In genomic region chr5:14155075-14155474, GRCh38 we compare ENCODE assay signal across 9 cellular contexts. TPM values are rescaled to one million over a fixed set of nuclear protein-coding genes. Genes with fewer than 3 reads are reported as not detected.
DNase-seq lines count a peak whose midpoint lies in the region; ATAC-seq and TF ChIP-seq lines count a peak whose summit lies in the region.
"Had no signal": no experiment of that assay in that cellular context is flagged by ENCODE, and none has a peak within 500 bp of the region (broad histone marks: within the 10 kb centered on the region; RNA-seq: fewer than 3 reads in every experiment).

No MANE protein-coding gene starts in this region.

- peaks cover 13% of the 10 kb centered on the region for H3K27me3 Mint-ChIP-seq in activated naive CD8-positive, alpha-beta T cell treated with anti-CD3 and anti-CD28 coated beads, Interleukin-2, amount 50 U/mL, for 24 hours

- H3K27ac Mint-ChIP-seq in activated naive CD8-positive, alpha-beta T cell treated with anti-CD3 and anti-CD28 coated beads, Interleukin-2, amount 50 U/mL, for 24 hours: no peak overlapping the region

- H3K27me3 ChIP-seq in AG04450 (ENCODE audit: control insufficient read depth, insufficient read depth, low read length): no peaks in the 10 kb centered on the region

- no peaks in the 10 kb centered on the region for H3K36me3 Mint-ChIP-seq in activated naive CD8-positive, alpha-beta T cell treated with anti-CD3 and anti-CD28 coated beads, Interleukin-2, amount 50 U/mL, for 24 hours (ENCODE audit: low read depth)

- H3K9me3 Mint-ChIP-seq in activated naive CD8-positive, alpha-beta T cell treated with anti-CD3 and anti-CD28 coated beads, Interleukin-2, amount 50 U/mL, for 24 hours: no peaks in the 10 kb centered on the region

- CTCF ChIA-PET in AG04450 (lab: Charles Lee): interaction anchor here (0.8 to 1.4 kb wide), 4 partner anchors 10 to 178 kb away, joined by 3 to 5 read pairs (median 4); no protein-coding TSS in a partner anchor

- H3K4me1 Mint-ChIP-seq in activated naive CD8-positive, alpha-beta T cell treated with anti-CD3 and anti-CD28 coated beads, Interleukin-2, amount 50 U/mL, for 24 hours: peaks cover 7% of the 10 kb centered on the region

- TF ChIP-seq CTCF in AG04450 (IDR thresholded peaks at IDR 0.05; ENCODE audit: low read depth, low read length) (no peak), VCaP (conservative IDR thresholded peaks at IDR 0.05) (no peak)

- ATAC-seq in GM19438 (IDR thresholded peaks at IDR 0.05; ENCODE audit: low read depth, unreplicated experiment) (peak; percentile 44), HG03103 (IDR thresholded peaks at IDR 0.05; ENCODE audit: low read depth, unreplicated experiment) (peak; percentile 65)
- ATAC-seq in activated naive CD8-positive, alpha-beta T cell treated with anti-CD3 and anti-CD28 coated beads, Interleukin-2, amount 50 U/mL, for 24 hours: no peak

- no peak overlapping the region for H3K4me3 Mint-ChIP-seq in activated naive CD8-positive, alpha-beta T cell treated with anti-CD3 and anti-CD28 coated beads, Interleukin-2, amount 50 U/mL, for 24 hours

- H3K27ac ChIP-seq in AG04450 (ENCODE audit: low read depth, low read length) (no peak overlapping the region), VCaP (peak overlapping the region; percentile 74)

- no peaks in the 10 kb centered on the region for H3K9me3 ChIP-seq in AG04450 (ENCODE audit: control insufficient read depth, insufficient read depth, low read length)

- DNase-seq in AG04450 (ENCODE audit: low read depth, low spot score) (no peak), NCI-H2171 (lab: John Stamatoyannopoulos, UW) (no peak), SW 1271 (lab: John Stamatoyannopoulos, UW) (no peak), iPS-NIHi7 (ENCODE audit: extremely low spot score) (no peak)
- no peak for DNase-seq in activated naive CD8-positive, alpha-beta T cell treated with anti-CD3 and anti-CD28 coated beads, Interleukin-2, amount 50 U/mL, for 24 hours
- DNase-seq: AML-193 had no signal

- peak overlapping the region; percentile 34 for H3K4me3 ChIP-seq in AG04450 (ENCODE audit: low read depth, low read length)

- POLR2A ChIA-PET in AG04450 (lab: Yijun Ruan, JAX): interaction anchor here (1.3 to 1.6 kb wide), 3 partner anchors 9 to 119 kb away, joined by 4 to 7 read pairs (median 4); no protein-coding TSS in a partner anchor

RNA-seq across cellular contexts. Expression of gene TRIO, which starts 11.9 kb away (rescaled TPM):
- 268 TPM in 2 replicates for polyA plus RNA-seq in AG04450 (2011; rRNA removed)
- polyA minus RNA-seq in AG04450 (2011; rRNA and poly(A)+ RNA removed): 933 and 1,222 TPM in 2 replicates
